Comparison of ENCODE assay signal across 27 cellular contexts in the genomic region with DNA sequence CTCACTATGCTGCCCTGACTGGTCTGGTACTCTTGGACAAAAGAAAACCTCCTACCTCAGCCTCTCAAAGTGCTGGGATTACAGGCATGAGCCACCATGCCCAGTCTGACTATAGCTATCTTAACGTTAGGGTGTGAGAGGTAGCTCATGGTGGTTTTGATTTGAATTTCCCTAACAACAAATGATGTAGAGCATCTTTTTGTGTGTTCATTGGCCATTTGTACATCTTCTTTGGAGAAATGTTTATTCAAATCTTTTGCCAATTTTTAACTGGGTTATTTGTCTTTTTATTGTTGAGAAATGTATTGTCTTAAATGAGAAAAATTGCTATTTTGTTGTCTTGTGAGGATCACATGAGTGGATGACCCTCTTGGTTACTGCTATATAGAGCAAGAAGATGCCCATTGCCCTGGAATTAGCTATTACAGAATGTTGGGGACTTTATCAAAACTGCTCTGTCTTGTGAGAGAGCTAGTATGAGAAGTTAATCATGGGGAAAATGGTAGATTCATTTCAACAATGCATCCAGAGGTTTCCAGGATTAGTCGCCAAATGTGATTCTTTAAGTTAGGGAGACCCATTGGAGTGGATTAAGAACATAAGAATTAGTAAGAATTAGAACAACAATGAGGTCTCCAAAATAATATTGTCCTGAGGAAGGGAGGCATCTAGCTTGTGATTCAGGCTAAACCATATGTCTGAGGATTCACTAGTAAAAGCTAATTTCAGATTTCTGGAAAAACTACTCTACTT.
"Had no signal": no experiment of that assay in that cellular context is flagged by ENCODE, and none has a peak within 500 bp of the region (broad histone marks: within the 10 kb centered on the region; RNA-seq: fewer than 3 reads in every experiment).

No MANE protein-coding gene starts in this region.

- ATAC-seq: natural killer cell; right lobe of liver; stimulated activated memory B cell treated with anti-CD40 and anti-IgM and Interleukin-4, amounts not matched to agents 10 μg/mL and 1 μg/mL and 100 μg/mL, for 72 hours; stimulated activated naive CD8-positive, alpha-beta T cell treated with anti-CD3 and anti-CD28 coated beads, Interleukin-15, amount 100 ng/mL, for 72 hours had no signal

- DNase-seq: islet precursor cell; left ventricle myocardium inferior; mesendoderm; naive B cell; natural killer cell; nephron progenitor cell; occipital lobe; ovary; right lobe of liver; stimulated activated CD4-positive, alpha-beta T cell treated with anti-CD3 and anti-CD28 coated beads, Interleukin-1b, Interleukin-23, amount 100 ng/mL, for 48 hours; stimulated activated CD4-positive, alpha-beta T cell treated with anti-CD3 and anti-CD28 coated beads, Interleukin-2, amount 100 ng/mL, for 48 hours; stimulated activated CD4-positive, alpha-beta T cell treated with anti-CD3 and anti-CD28 coated beads, Interleukin-4, amount 100 ng/mL, for 4 hours; stimulated activated CD8-positive, alpha-beta memory T cell treated with anti-CD3 and anti-CD28 coated beads, Interleukin-4, amount 100 ng/mL, for 48 hours; stimulated activated naive CD4-positive, alpha-beta T cell treated with Interleukin-2 at 50 U/mL for 16 hours; stimulated activated naive CD8-positive, alpha-beta T cell treated with anti-CD3 and anti-CD28 coated beads, Interleukin-15, amount 100 ng/mL, for 72 hours; substantia nigra; uterus had no signal

- H3K4me1 ChIP-seq: left ventricle myocardium inferior, right atrium auricular region, right lobe of liver, tibial nerve, uterus had no signal

- H3K36me3 Mint-ChIP-seq: mesothelial cell of epicardium; natural killer cell; neural progenitor cell; stimulated activated memory B cell treated with anti-CD40 and anti-IgM and Interleukin-4, amounts not matched to agents 10 μg/mL and 1 μg/mL and 100 μg/mL, for 72 hours; type B pancreatic cell had no signal

- H3K4me3 ChIP-seq: left ventricle myocardium inferior, lung, neural progenitor cell, ovary, right atrium auricular region, right lobe of liver, smooth muscle cell, tibial nerve, uterus had no signal

- H3K4me1 Mint-ChIP-seq: mesothelial cell of epicardium; naive B cell; natural killer cell; nephron progenitor cell; neural progenitor cell; stimulated activated memory B cell treated with anti-CD40 and anti-IgM and Interleukin-4, amounts not matched to agents 10 μg/mL and 1 μg/mL and 100 μg/mL, for 72 hours; stimulated activated naive CD8-positive, alpha-beta T cell treated with anti-CD3 and anti-CD28 coated beads, Interleukin-15, amount 100 ng/mL, for 72 hours had no signal

- H3K36me3 ChIP-seq: left ventricle myocardium inferior, neural progenitor cell, neutrophil, ovary, right atrium auricular region, right lobe of liver, tibial nerve, uterus had no signal

- H3K9me3 Mint-ChIP-seq: stimulated activated memory B cell treated with anti-CD40 and anti-IgM and Interleukin-4, amounts not matched to agents 10 μg/mL and 1 μg/mL and 100 μg/mL, for 72 hours; stimulated activated naive CD8-positive, alpha-beta T cell treated with anti-CD3 and anti-CD28 coated beads, Interleukin-15, amount 100 ng/mL, for 72 hours; type B pancreatic cell had no signal

- H3K9me3 ChIP-seq: neutrophil, right atrium auricular region, right lobe of liver, uterus had no signal

- H2AFZ ChIP-seq: neural progenitor cell had no signal

- H3K27me3 ChIP-seq: neural progenitor cell, neutrophil, ovary, right atrium auricular region, right lobe of liver, tibial nerve, uterus had no signal

- H3K27ac Mint-ChIP-seq: mesothelial cell of epicardium; naive B cell; natural killer cell; nephron progenitor cell; neural progenitor cell; progenitor cell of endocrine pancreas; stimulated activated memory B cell treated with anti-CD40 and anti-IgM and Interleukin-4, amounts not matched to agents 10 μg/mL and 1 μg/mL and 100 μg/mL, for 72 hours; stimulated activated naive CD8-positive, alpha-beta T cell treated with anti-CD3 and anti-CD28 coated beads, Interleukin-15, amount 100 ng/mL, for 72 hours; type B pancreatic cell had no signal

- H3K27me3 Mint-ChIP-seq: progenitor cell of endocrine pancreas; stimulated activated naive CD8-positive, alpha-beta T cell treated with anti-CD3 and anti-CD28 coated beads, Interleukin-15, amount 100 ng/mL, for 72 hours; type B pancreatic cell had no signal

- H3K4me2 ChIP-seq: neural progenitor cell, smooth muscle cell had no signal

- H3K4me3 Mint-ChIP-seq: mesothelial cell of epicardium; naive B cell; natural killer cell; nephron progenitor cell; neural progenitor cell; stimulated activated memory B cell treated with anti-CD40 and anti-IgM and Interleukin-4, amounts not matched to agents 10 μg/mL and 1 μg/mL and 100 μg/mL, for 72 hours; stimulated activated naive CD8-positive, alpha-beta T cell treated with anti-CD3 and anti-CD28 coated beads, Interleukin-15, amount 100 ng/mL, for 72 hours; type B pancreatic cell had no signal

- H3K27ac ChIP-seq: left ventricle myocardium inferior, neural progenitor cell, neutrophil, ovary, right atrium auricular region, right lobe of liver, tibial nerve, uterus had no signal
